ENCODE assay signal across 9 cellular contexts in the genomic region with DNA sequence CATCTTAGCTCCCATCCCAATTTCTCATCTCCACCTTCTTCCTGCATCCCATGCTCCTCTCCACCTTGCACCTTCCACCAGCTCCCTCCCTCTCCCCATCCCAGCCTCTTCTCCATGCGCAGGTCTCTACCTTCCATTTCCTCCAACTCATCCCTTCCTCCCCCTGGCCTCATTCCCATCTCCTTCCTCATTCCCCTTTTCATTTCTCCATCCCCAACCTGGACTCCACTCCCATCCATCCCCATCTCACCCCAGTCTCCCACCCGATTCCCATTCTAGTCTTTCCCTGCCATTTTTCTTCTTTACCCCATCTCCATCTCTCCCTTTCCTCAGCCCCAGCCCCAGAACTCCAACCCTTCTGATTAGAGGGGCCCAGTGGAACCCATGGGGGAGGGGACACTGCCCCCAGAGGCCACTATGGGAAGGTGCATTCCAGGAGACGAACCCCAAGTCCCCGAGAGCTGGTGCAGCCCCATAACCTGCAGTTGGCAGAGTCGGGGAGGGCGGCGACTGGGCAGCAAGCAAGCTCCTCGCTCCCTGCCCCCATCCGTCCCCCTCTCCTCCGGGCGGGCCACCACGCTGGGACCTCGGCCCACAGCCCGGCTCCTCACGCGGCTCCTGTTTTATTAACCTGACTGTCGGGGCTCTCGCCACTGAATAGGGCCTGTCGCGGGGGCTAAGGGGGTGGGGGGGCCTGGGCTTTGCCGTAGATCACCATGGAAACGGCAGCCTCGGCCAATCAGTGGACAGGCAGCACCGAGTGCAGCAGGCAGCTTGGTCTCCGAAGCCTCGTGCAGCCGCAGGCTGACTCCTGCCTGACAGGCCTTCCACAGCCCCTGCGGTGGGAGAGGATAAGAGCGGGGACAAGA.
A peak's percentile ranks its signal among the peaks of the same experiment; 100 is the strongest.
DNase-seq lines count a peak whose midpoint lies in the region; ATAC-seq and TF ChIP-seq lines count a peak whose summit lies in the region.
"Had no signal": no experiment of that assay in that cellular context is flagged by ENCODE, and none has a peak within 500 bp of the region (broad histone marks: within the 10 kb centered on the region; RNA-seq: fewer than 3 reads in every experiment).

No MANE protein-coding gene starts in this region.

- H3K27ac ChIP-seq in CD4-positive, alpha-beta memory T cell (ENCODE audit: low read depth, low read length), result no peak overlapping the region
- H3K27ac ChIP-seq: neutrophil had no signal

- H3K9me3 ChIP-seq in CD4-positive, alpha-beta memory T cell (ENCODE audit: control insufficient read depth in 1 of 2, low read length in 2 of 2), result no peaks in the 10 kb centered on the region
- H3K9me3 ChIP-seq: neutrophil had no signal

- peak overlapping the region in 1 of 8 donors; percentile 26 for H3K4me3 Mint-ChIP-seq in CD4-positive, alpha-beta memory T cell
- no peak overlapping the region for H3K4me3 Mint-ChIP-seq in activated T-cell treated with anti-CD3 and anti-CD28 coated beads, Interleukin-2, amount 50 U/mL, for 4 hours

- H3K36me3 ChIP-seq in CD4-positive, alpha-beta memory T cell (ENCODE audit: insufficient read depth, low read length), result no peaks in the 10 kb centered on the region
- H3K36me3 ChIP-seq: neutrophil had no signal

- POLR2A ChIA-PET in CD4-positive, alpha-beta memory T cell (lab: Charles Lee; ENCODE audit: partially characterized antibody), result no interaction called here

- no peaks in the 10 kb centered on the region for H3K4me1 ChIP-seq in CD4-positive, alpha-beta memory T cell (ENCODE audit: insufficient read depth, low read length)

- peaks cover 30 to 64% of the 10 kb centered on the region in 2 donors for H3K27me3 Mint-ChIP-seq in CD4-positive, alpha-beta memory T cell
- peaks cover 59% of the 10 kb centered on the region for H3K27me3 Mint-ChIP-seq in activated T-cell treated with anti-CD3 and anti-CD28 coated beads, Interleukin-2, amount 50 U/mL, for 4 hours (ENCODE audit: low read depth)

- ATAC-seq in GM19324 (IDR thresholded peaks at IDR 0.05; ENCODE audit: low FRiP score, unreplicated experiment), result peak; percentile 57
- ATAC-seq in activated T-cell treated with anti-CD3 and anti-CD28 coated beads, Interleukin-2, amount 50 U/mL, for 4 hours, result peak; percentile 46 to 75
- ATAC-seq in GM21619 (IDR thresholded peaks at IDR 0.05; ENCODE audit: unreplicated experiment), result no peak
- ATAC-seq in GM21737 (IDR thresholded peaks at IDR 0.05; ENCODE audit: unreplicated experiment), result no peak

- H3K9me3 Mint-ChIP-seq in CD4-positive, alpha-beta memory T cell, result no peaks in the 10 kb centered on the region
- no peaks in the 10 kb centered on the region for H3K9me3 Mint-ChIP-seq in activated T-cell treated with anti-CD3 and anti-CD28 coated beads, Interleukin-2, amount 50 U/mL, for 4 hours

- no peak overlapping the region for H3K27ac Mint-ChIP-seq in CD4-positive, alpha-beta memory T cell

- peaks cover 0 to 3% (median under 1%) of the 10 kb centered on the region in 4 donors for H3K4me1 Mint-ChIP-seq in CD4-positive, alpha-beta memory T cell
- H3K4me1 Mint-ChIP-seq in activated T-cell treated with anti-CD3 and anti-CD28 coated beads, Interleukin-2, amount 50 U/mL, for 4 hours (ENCODE audit: low read depth), result no peaks in the 10 kb centered on the region

- peak; percentile 70 for TF ChIP-seq CTCF in NB4 (IDR thresholded peaks at IDR 0.05; ENCODE audit: low read depth, low read length)

- H3K36me3 Mint-ChIP-seq in CD4-positive, alpha-beta memory T cell, result no peaks in the 10 kb centered on the region
- no peaks in the 10 kb centered on the region for H3K36me3 Mint-ChIP-seq in activated T-cell treated with anti-CD3 and anti-CD28 coated beads, Interleukin-2, amount 50 U/mL, for 4 hours (ENCODE audit: insufficient read depth)

- H3K4me3 ChIP-seq in CD4-positive, alpha-beta memory T cell (ENCODE audit: low read length in 2 of 2), result no peak overlapping the region
- no peak overlapping the region for H3K4me3 ChIP-seq in NB4 (ENCODE audit: low read depth, low read length)

- peak in 4 of 5 donors; percentile 4 to 45 (median 17) for DNase-seq in CD4-positive, alpha-beta memory T cell
- DNase-seq in NB4 (ENCODE audit: low read depth) (peak; percentile 23), globus pallidus (ENCODE audit: low spot score) (peak; percentile 43)
- no peak for DNase-seq in activated T-cell treated with anti-CD3 and anti-CD28 coated beads, Interleukin-2, amount 50 U/mL, for 4 hours
- DNase-seq in stimulated activated CD4-positive, alpha-beta T cell treated with anti-CD3 and anti-CD28 coated beads, Interleukin-15, amount 100 ng/mL, for 48 hours (ENCODE audit: low read depth in 2 of 2), result peak; percentile 12 to 15

- TF ChIP-seq POLR2A in NB4 (IDR thresholded peaks at IDR 0.05; ENCODE audit: extremely low read depth, insufficient read length), result no peak

- CTCF ChIA-PET in CD4-positive, alpha-beta memory T cell (lab: Charles Lee; ENCODE audit: partially characterized antibody), result interaction anchor here (0.6 to 7.5 kb wide), 18 partner anchors 8 to 1054 kb away, joined by 3 to 81 read pairs (median 4); no protein-coding TSS in a partner anchor

- peaks cover 15% of the 10 kb centered on the region for H3K27me3 ChIP-seq in CD4-positive, alpha-beta memory T cell (ENCODE audit: insufficient read depth, low read length)

- intact Hi-C loops in CD4-positive, alpha-beta memory T cell (cut with micrococcal nuclease), result loop anchor here (2.0 kb wide), 1 partner anchor 67 kb away; a partner anchor contains a TSS

Comparison
In these comparisons a context has a peak if more than half of its experiments do, and no peak if none do; other contexts are left out.
1. ATAC-seq: peak in GM19324 (single experiment) and activated T-cell treated with anti-CD3 and anti-CD28 coated beads, Interleukin-2, amount 50 U/mL, for 4 hours (2 of 2); none in GM21619 (single experiment) and GM21737 (single experiment).